18 cellular contexts compared by ENCODE assay signal in genomic region chr4:3713817-3714641, GRCh38. TPM values are rescaled to one million over a fixed set of nuclear protein-coding genes. Genes with fewer than 3 reads are reported as not detected.
DNase-seq lines count a peak whose midpoint lies in the region; ATAC-seq, FAIRE-seq and TF ChIP-seq lines count a peak whose summit lies in the region.
"Had no signal": no experiment of that assay in that cellular context is flagged by ENCODE, and none has a peak within 500 bp of the region (broad histone marks: within the 10 kb centered on the region; RNA-seq: fewer than 3 reads in every experiment).

No MANE protein-coding gene starts in this region.

- no peak for TF ChIP-seq POLR2A in thyroid gland (IDR thresholded peaks at IDR 0.05)

- H3K27ac ChIP-seq in HEK293 (ENCODE audit: extremely low read depth, low read depth, low read length): no peak overlapping the region
- H3K27ac ChIP-seq in kidney (ENCODE audit: low read depth in 2 of 2, low read length in 2 of 2): peak overlapping the region; percentile 45 to 91
- H3K27ac ChIP-seq in neuronal stem cell (replicated peaks; ENCODE audit: low read length): no peak overlapping the region
- H3K27ac ChIP-seq in thyroid gland: no peak overlapping the region
- H3K27ac ChIP-seq: 22Rv1, GM23248, HL-60 had no signal

- no peak for FAIRE-seq in kidney (lab: Jason Lieb, UNC)

- H2BK5ac ChIP-seq in neuronal stem cell (ENCODE audit: low read length): no peak overlapping the region

- intact Hi-C loops in Right ventricle myocardium inferior (cut with DNase I): no loop called here
- intact Hi-C loops in cardiac septum (cut with DNase I): no loop called here
- intact Hi-C loops in kidney (cut with DNase I): no loop called here
- intact Hi-C loops in thyroid gland (cut with DNase I): no loop called here

- H3K79me1 ChIP-seq in neuronal stem cell (ENCODE audit: low read depth, low read length): peaks cover 2% of the 10 kb centered on the region

- peak overlapping the region; percentile 65 for H3K14ac ChIP-seq in neuronal stem cell (ENCODE audit: low read length)

- TF ChIP-seq CTCF in HEK293 (tag by site-specific recombination; IDR thresholded peaks at IDR 0.05) (no peak), kidney (IDR thresholded peaks at IDR 0.05; ENCODE audit: borderline replicate concordance, extremely low read depth, insufficient read depth) (no peak), thyroid gland (IDR thresholded peaks at IDR 0.05) (no peak)

- H3K23ac ChIP-seq in neuronal stem cell (ENCODE audit: low read depth, low read length, poor library complexity): no peak overlapping the region

- no peaks in the 10 kb centered on the region for H3K36me3 ChIP-seq in HEK293 (ENCODE audit: control insufficient read depth in 2 of 2, insufficient read depth in 1 of 2, low read length in 2 of 2)
- no peaks in the 10 kb centered on the region for H3K36me3 ChIP-seq in kidney (ENCODE audit: control insufficient read depth in 1 of 2, insufficient read depth in 2 of 2, low read length in 2 of 2)
- H3K36me3 ChIP-seq in neuronal stem cell (replicated peaks in 1 of 2; ENCODE audit: control insufficient read depth in 2 of 2, insufficient read depth in 2 of 2, low read length in 2 of 2): peaks cover 0 to 3% of the 10 kb centered on the region in 2 donors
- no peaks in the 10 kb centered on the region for H3K36me3 ChIP-seq in thyroid gland

- no CpG with 5 or more reads among the region's 13 CpGs for WGBS in neuronal stem cell (ENCODE audit: extremely low coverage in 2 of 2, insufficient read length in 2 of 2, insufficient replicate concordance in 1 of 2), 2 donors
- 91 to 95% methylated on average over 12 to 13 of the region's 13 CpGs for WGBS in thyroid gland, 2 donors

- H2AFZ ChIP-seq in neuronal stem cell (ENCODE audit: low read length): no peak overlapping the region
- H2AFZ ChIP-seq: GM23248 had no signal

- H4K91ac ChIP-seq in neuronal stem cell (ENCODE audit: low read depth, low read length, poor library complexity): no peak overlapping the region

- H3K4me2 ChIP-seq in neuronal stem cell (ENCODE audit: insufficient read depth, low read length, poor library complexity, severe bottlenecking): no peak overlapping the region

- no peak overlapping the region for H2AK5ac ChIP-seq in neuronal stem cell (ENCODE audit: low read depth, low read length)

- H2BK120ac ChIP-seq in neuronal stem cell (ENCODE audit: low read depth, low read length): peak overlapping the region; percentile 25

- peaks cover 0 to 8% (median 5%) of the 10 kb centered on the region in 3 experiments for H3K27me3 ChIP-seq in neuronal stem cell (ENCODE audit: control insufficient read depth in 3 of 3, insufficient read depth in 3 of 3, low read depth in 1 of 3, low read length in 3 of 3)
- no peaks in the 10 kb centered on the region for H3K27me3 ChIP-seq in thyroid gland

- H4K8ac ChIP-seq in neuronal stem cell (ENCODE audit: low read depth, low read length): peak overlapping the region; percentile 44

- H3K9ac ChIP-seq in kidney (ENCODE audit: low read length in 2 of 2): no peak overlapping the region
- peak overlapping the region; percentile 1 for H3K9ac ChIP-seq in neuronal stem cell (ENCODE audit: low read depth, low read length, poor library complexity)
- H3K9ac ChIP-seq: GM23248 had no signal

- no peak overlapping the region for H3K4ac ChIP-seq in neuronal stem cell (ENCODE audit: low read length)

- H2BK12ac ChIP-seq in neuronal stem cell (ENCODE audit: low read length): no peak overlapping the region

- peak overlapping the region; percentile 54 for H3K18ac ChIP-seq in neuronal stem cell (ENCODE audit: low read length)

- ATAC-seq in Right ventricle myocardium inferior: no peak
- no peak for ATAC-seq in GM18907 (IDR thresholded peaks at IDR 0.05; ENCODE audit: unreplicated experiment)

- H2BK15ac ChIP-seq in neuronal stem cell (ENCODE audit: low read length): no peak overlapping the region

- DNase-seq in Right ventricle myocardium inferior (ENCODE audit: missing footprints): peak; percentile 28
- no peak for DNase-seq in cardiac septum (ENCODE audit: low spot score)
- no peak for DNase-seq in kidney
- no peak for DNase-seq in neuronal stem cell (ENCODE audit: low spot score)
- no peak for DNase-seq in thyroid gland
- no peak for DNase-seq in HCEC 1CT
- DNase-seq: Caco-2; CD8-positive, alpha-beta memory T cell; DND-41; GDM1; GM23248; H7; HFFc6 had no signal

- CTCF ChIA-PET in HEK293 (lab: Yijun Ruan, JAX): interaction anchor here (0.7 kb wide), 1 partner anchor 40 kb away, joined by 3 read pairs; no protein-coding TSS in a partner anchor

- no peaks in the 10 kb centered on the region for H3K4me1 ChIP-seq in HEK293 (ENCODE audit: control insufficient read depth, insufficient read depth, low read length)
- H3K4me1 ChIP-seq in kidney (ENCODE audit: control insufficient read depth in 1 of 2, insufficient read depth in 1 of 2, low read depth in 1 of 2, low read length in 2 of 2): peaks cover 42 to 64% of the 10 kb centered on the region in 2 donors
- H3K4me1 ChIP-seq in neuronal stem cell (ENCODE audit: control insufficient read depth in 2 of 2, insufficient read depth in 1 of 2, low read depth in 1 of 2, low read length in 2 of 2): peaks cover 14 to 19% of the 10 kb centered on the region in 2 donors
- peaks cover 5 to 16% of the 10 kb centered on the region in 2 donors for H3K4me1 ChIP-seq in thyroid gland
- H3K4me1 ChIP-seq: Caco-2 had no signal

- H3K9me3 ChIP-seq in HEK293 (ENCODE audit: control insufficient read depth, insufficient read depth, low read depth, low read length) (no peaks in the 10 kb centered on the region), kidney (ENCODE audit: control insufficient read depth in 1 of 2, low read length in 2 of 2) (peaks cover 0 to 6% of the 10 kb centered on the region in 2 donors), neuronal stem cell (replicated peaks in 1 of 2; ENCODE audit: control insufficient read depth in 2 of 2, insufficient read depth in 1 of 2, low read depth in 1 of 2, low read length in 2 of 2) (peaks cover 3 to 11% of the 10 kb centered on the region in 2 donors), thyroid gland (no peaks in the 10 kb centered on the region)

- POLR2A ChIA-PET in HEK293 (lab: Yijun Ruan, JAX): no interaction called here

- H3K4me3 ChIP-seq in HEK293 (ENCODE audit: low read depth, low read length) (no peak overlapping the region), kidney (ENCODE audit: low read length in 2 of 2) (no peak overlapping the region), neuronal stem cell (ENCODE audit: low read length in 2 of 2) (peak overlapping the region in 1 of 2 donors; percentile 67), thyroid gland (replicated peaks in 1 of 3) (no peak overlapping the region)
- H3K4me3 ChIP-seq: GM23248 had no signal

TF ChIP-seq in HEK293, 187 proteins besides CTCF, POLR2A, EP300 and RAD21:
- TF ChIP-seq HOXC10 (CRISPR knock-in tag; IDR thresholded peaks at IDR 0.05) (no peak), ZNF707 (tag by site-specific recombination; IDR thresholded peaks at IDR 0.05) (no peak), ZNF670 (tag by site-specific recombination; IDR thresholded peaks at IDR 0.05; ENCODE audit: low read depth) (0 out of 2 replicates have a peak, but pooled peaks have one; percentile 35), ZFHX2 (tag by site-specific recombination; conservative IDR thresholded peaks at IDR 0.05) (0 out of 2 replicates have a peak, but pooled peaks have one; percentile 22), ZNF175 (tag by site-specific recombination; IDR thresholded peaks at IDR 0.05) (no peak), EGR2 (tag by site-specific recombination; IDR thresholded peaks at IDR 0.05; ENCODE audit: low read depth) (peak; percentile 22; the same call in 1 of the 2 replicates), ZFP37 (tag by site-specific recombination; IDR thresholded peaks at IDR 0.05) (no peak), ZNF37A (tag by site-specific recombination; IDR thresholded peaks at IDR 0.05) (no peak), ZNF391 (tag by site-specific recombination; IDR thresholded peaks at IDR 0.05; ENCODE audit: borderline replicate concordance, low read depth) (no peak), ZFP3 (tag by site-specific recombination; IDR thresholded peaks at IDR 0.05; ENCODE audit: low read depth) (no peak)
- TF ChIP-seq, protein P1, sequence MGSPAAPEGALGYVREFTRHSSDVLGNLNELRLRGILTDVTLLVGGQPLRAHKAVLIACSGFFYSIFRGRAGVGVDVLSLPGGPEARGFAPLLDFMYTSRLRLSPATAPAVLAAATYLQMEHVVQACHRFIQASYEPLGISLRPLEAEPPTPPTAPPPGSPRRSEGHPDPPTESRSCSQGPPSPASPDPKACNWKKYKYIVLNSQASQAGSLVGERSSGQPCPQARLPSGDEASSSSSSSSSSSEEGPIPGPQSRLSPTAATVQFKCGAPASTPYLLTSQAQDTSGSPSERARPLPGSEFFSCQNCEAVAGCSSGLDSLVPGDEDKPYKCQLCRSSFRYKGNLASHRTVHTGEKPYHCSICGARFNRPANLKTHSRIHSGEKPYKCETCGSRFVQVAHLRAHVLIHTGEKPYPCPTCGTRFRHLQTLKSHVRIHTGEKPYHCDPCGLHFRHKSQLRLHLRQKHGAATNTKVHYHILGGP (tag by site-specific recombination; IDR thresholded peaks at IDR 0.05): no peak

RNA-seq across cellular contexts. Expression of gene ADRA2C, which starts 52.2 kb away (rescaled TPM):
- 6.9 TPM for total RNA-seq in Right ventricle myocardium inferior
- total RNA-seq in cardiac septum: 5.4 TPM
- 36.2 TPM for total RNA-seq in kidney
- 21.9 TPM for polyA plus RNA-seq in kidney (ENCODE audit: insufficient read depth, low read depth, low replicate concordance)
- 7.7 TPM for polyA plus RNA-seq in neuronal stem cell (2013, experiment 1 of 2)
- 7.2 TPM for polyA plus RNA-seq in neuronal stem cell (2013, experiment 2 of 2)
- 1 to 10 TPM in 2 of 4 donors, under 1 TPM in 2; 0.45 to 3.5 (median 1.1) TPM for total RNA-seq in thyroid gland
- total RNA-seq: CD8-positive, alpha-beta memory T cell had no signal
- polyA plus RNA-seq: CD8-positive, alpha-beta memory T cell; IgD-negative memory B cell had no signal

Comparison
In these comparisons a context has a peak if more than half of its experiments do, and no peak if none do; other contexts are left out.
1. H3K27ac ChIP-seq: peak in kidney (2 of 2); none in HEK293 (single experiment), neuronal stem cell (single experiment) and thyroid gland (0 of 3).